20 cellular contexts compared by ENCODE assay signal in the genomic region with DNA sequence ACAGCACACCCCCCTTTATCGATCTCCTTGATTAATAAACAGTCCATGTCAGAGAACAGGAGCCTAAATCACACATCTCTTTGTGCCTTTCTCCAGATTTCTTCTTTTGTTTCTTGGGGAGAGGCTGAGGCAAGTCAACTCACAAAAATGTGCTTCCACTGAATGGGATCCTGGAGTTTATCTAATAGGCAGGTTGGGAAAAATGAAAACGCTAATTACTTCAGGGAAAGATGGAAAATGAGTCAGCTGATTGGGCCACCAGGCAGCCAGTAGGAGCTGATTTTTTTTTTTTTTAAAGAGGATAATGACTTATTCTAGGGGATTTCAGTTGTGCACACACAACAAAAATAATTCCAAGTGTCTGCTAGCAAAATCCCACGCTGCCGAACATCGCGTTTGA.
"Had no signal": no experiment of that assay in that cellular context is flagged by ENCODE, and none has a peak within 500 bp of the region (broad histone marks: within the 10 kb centered on the region; RNA-seq: fewer than 3 reads in every experiment).

No MANE protein-coding gene starts in this region.

- H3K27ac Mint-ChIP-seq: activated CD4-positive, alpha-beta T cell treated with anti-CD3 and anti-CD28 coated beads, Interleukin-2, amount 10 ng/mL, durations not matched to agents 24 days and 14 days; activated CD8-positive, alpha-beta T cell treated with anti-CD3 and anti-CD28 coated beads, Interleukin-2, amount 10 ng/mL, durations not matched to agents 7 days and 5 days; activated naive CD4-positive, alpha-beta T cell treated with anti-CD3 and anti-CD28 coated beads for 36 hours; activated T-cell treated with anti-CD3 and anti-CD28 coated beads, Interleukin-2, amount 50 U/mL, for 24 hours; naive thymus-derived CD8-positive, alpha-beta T cell had no signal

- H3K4me1 ChIP-seq: pancreas had no signal

- FAIRE-seq: bronchial epithelial cell, endothelial cell of umbilical vein, pancreas had no signal

- H3K27ac ChIP-seq: neutrophil, pancreas, right lobe of liver had no signal

- DNase-seq: activated CD4-positive, alpha-beta T cell treated with anti-CD3 and anti-CD28 coated beads, Interleukin-2, amount 10 ng/mL, durations not matched to agents 24 days and 14 days; activated CD8-positive, alpha-beta T cell treated with anti-CD3 and anti-CD28 coated beads, Interleukin-2, amount 10 ng/mL, durations not matched to agents 7 days and 5 days; activated naive CD4-positive, alpha-beta T cell treated with anti-CD3 and anti-CD28 coated beads for 36 hours; activated T-cell treated with anti-CD3 and anti-CD28 coated beads, Interleukin-2, amount 50 U/mL, for 24 hours; aorta; cerebellar nuclear complex; cortex of kidney; effector CD8-positive, alpha-beta T cell; foreskin fibroblast; mesendoderm; naive thymus-derived CD8-positive, alpha-beta T cell; pancreas; right lobe of liver; stimulated activated CD8-positive, alpha-beta memory T cell treated with anti-CD3 and anti-CD28 coated beads, Interleukin-4, amount 100 ng/mL, for 48 hours; stimulated activated naive CD4-positive, alpha-beta T cell; T1000 had no signal

- H3K9me3 Mint-ChIP-seq: activated CD4-positive, alpha-beta T cell treated with anti-CD3 and anti-CD28 coated beads, Interleukin-2, amount 10 ng/mL, durations not matched to agents 24 days and 14 days; activated naive CD4-positive, alpha-beta T cell treated with anti-CD3 and anti-CD28 coated beads for 36 hours; activated T-cell treated with anti-CD3 and anti-CD28 coated beads, Interleukin-2, amount 50 U/mL, for 24 hours; naive thymus-derived CD8-positive, alpha-beta T cell had no signal

- H3K4me3 Mint-ChIP-seq: activated CD4-positive, alpha-beta T cell treated with anti-CD3 and anti-CD28 coated beads, Interleukin-2, amount 10 ng/mL, durations not matched to agents 24 days and 14 days; activated CD8-positive, alpha-beta T cell treated with anti-CD3 and anti-CD28 coated beads, Interleukin-2, amount 10 ng/mL, durations not matched to agents 7 days and 5 days; activated naive CD4-positive, alpha-beta T cell treated with anti-CD3 and anti-CD28 coated beads for 36 hours; activated T-cell treated with anti-CD3 and anti-CD28 coated beads, Interleukin-2, amount 50 U/mL, for 24 hours; naive thymus-derived CD8-positive, alpha-beta T cell had no signal

- ATAC-seq: activated CD8-positive, alpha-beta T cell treated with anti-CD3 and anti-CD28 coated beads, Interleukin-2, amount 10 ng/mL, durations not matched to agents 7 days and 5 days; naive thymus-derived CD8-positive, alpha-beta T cell; right lobe of liver had no signal

- H3K36me3 ChIP-seq: esophagus muscularis mucosa, neutrophil, pancreas, right lobe of liver had no signal

- H3K4me1 Mint-ChIP-seq: activated CD4-positive, alpha-beta T cell treated with anti-CD3 and anti-CD28 coated beads, Interleukin-2, amount 10 ng/mL, durations not matched to agents 24 days and 14 days; naive thymus-derived CD8-positive, alpha-beta T cell had no signal

- H3K36me3 Mint-ChIP-seq: naive thymus-derived CD8-positive, alpha-beta T cell had no signal

- H3K4me3 ChIP-seq: esophagus muscularis mucosa, pancreas, right lobe of liver had no signal

- H3K27me3 ChIP-seq: esophagus muscularis mucosa, pancreas, right lobe of liver had no signal

- H3K9me3 ChIP-seq: esophagus muscularis mucosa, neutrophil, pancreas, right lobe of liver had no signal
